ENCODE assay signal across 18 cellular contexts in genomic region chr11:70352601-70353000, GRCh38. TPM values are rescaled to one million over a fixed set of nuclear protein-coding genes. Genes with fewer than 3 reads are reported as not detected.
A peak's percentile ranks its signal among the peaks of the same experiment; 100 is the strongest.
DNase-seq lines count a peak whose midpoint lies in the region; ATAC-seq, FAIRE-seq and TF ChIP-seq lines count a peak whose summit lies in the region.
"Had no signal": no experiment of that assay in that cellular context is flagged by ENCODE, and none has a peak within 500 bp of the region (broad histone marks: within the 10 kb centered on the region; RNA-seq: fewer than 3 reads in every experiment).

No MANE protein-coding gene starts in this region.

- 0 out of 2 replicates have a peak, but pooled peaks cover 2% of the 10 kb centered on the region for H3K4me1 Mint-ChIP-seq in WTC11
- H3K4me1 Mint-ChIP-seq: GM23338, H9 had no signal

- TF ChIP-seq POLR2A in GM12891 (IDR thresholded peaks at IDR 0.05; ENCODE audit: low read depth, low read length) = no peak

- no peak overlapping the region for H3K4me3 ChIP-seq in HEK293 (ENCODE audit: low read depth, low read length)
- H3K4me3 ChIP-seq: GM23338 had no signal

- H3K36me3 ChIP-seq in HEK293 (ENCODE audit: control insufficient read depth in 2 of 2, insufficient read depth in 1 of 2, low read length in 2 of 2) = peaks cover 16 to 87% of the 10 kb centered on the region in 2 experiments

- no peak for DNase-seq in WTC11 (ENCODE audit: low spot score)
- DNase-seq in left kidney (ENCODE audit: low read depth, low spot score) = peak; percentile 55
- DNase-seq in omental fat pad (ENCODE audit: low spot score) = no peak
- no peak for DNase-seq in AG08395 (ENCODE audit: low spot score)
- DNase-seq in GM12891 (ENCODE audit: insufficient read length, low spot score) = no peak
- DNase-seq: BE2C; CD4-positive, alpha-beta memory T cell; DMS79; H9 had no signal

- FAIRE-seq in GM12891 (lab: Jason Lieb, UNC) = no peak
- FAIRE-seq: A204.1, G401.6, GM12892 had no signal

- CTCF ChIA-PET in HEK293 (lab: Yijun Ruan, JAX) = no interaction called here
- CTCF ChIA-PET in WTC11 (lab: Charles Lee) = interaction anchor here (0.8 kb wide), 1 partner anchor 177 kb away, joined by 3 read pairs; no protein-coding TSS in a partner anchor

- H3K4me3 Mint-ChIP-seq in WTC11 = no peak overlapping the region
- H3K4me3 Mint-ChIP-seq: GM23338, H9 had no signal

- POLR2A ChIA-PET in HEK293 (lab: Yijun Ruan, JAX) = no interaction called here
- POLR2A ChIA-PET in WTC11 (lab: Charles Lee) = no interaction called here

- H3K9me3 Mint-ChIP-seq in WTC11 = no peaks in the 10 kb centered on the region
- H3K9me3 Mint-ChIP-seq: CD4-positive, alpha-beta memory T cell; GM23338; H9 had no signal

- H3K27ac Mint-ChIP-seq in WTC11 = peak overlapping the region; percentile 33; the same call in 1 of the 2 replicates
- H3K27ac Mint-ChIP-seq: CD4-positive, alpha-beta memory T cell; GM23338; H9 had no signal

- no peaks in the 10 kb centered on the region for H3K4me1 ChIP-seq in HEK293 (ENCODE audit: control insufficient read depth, insufficient read depth, low read length)
- H3K4me1 ChIP-seq: BE2C had no signal

- ATAC-seq in WTC11 (no peak), omental fat pad (ENCODE audit: low FRiP score) (peak; percentile 68), HG02884 (IDR thresholded peaks at IDR 0.05; ENCODE audit: unreplicated experiment) (no peak), HG03565 (IDR thresholded peaks at IDR 0.05; ENCODE audit: unreplicated experiment) (no peak)
- ATAC-seq: GM23338 had no signal

- TF ChIP-seq CTCF in HEK293 (tag by site-specific recombination; IDR thresholded peaks at IDR 0.05) (no peak), WTC11 (IDR thresholded peaks at IDR 0.05) (no peak), omental fat pad (IDR thresholded peaks at IDR 0.05) (no peak)

- H3K36me3 Mint-ChIP-seq in WTC11 = peaks cover 65% of the 10 kb centered on the region

- H3K27ac ChIP-seq in HEK293 (ENCODE audit: extremely low read depth, low read depth, low read length) = no peak overlapping the region
- H3K27ac ChIP-seq: C4-2B, HL-60 had no signal

- no peaks in the 10 kb centered on the region for H3K9me3 ChIP-seq in HEK293 (ENCODE audit: control insufficient read depth, insufficient read depth, low read depth, low read length)
- H3K9me3 ChIP-seq: BE2C had no signal

- no peaks in the 10 kb centered on the region for H3K27me3 Mint-ChIP-seq in WTC11 (ENCODE audit: low read depth)
- H3K27me3 Mint-ChIP-seq: CD4-positive, alpha-beta memory T cell had no signal

TF ChIP-seq in HEK293, 187 proteins besides CTCF, POLR2A, EP300 and RAD21:
- no peak for TF ChIP-seq ZBTB26 (tag by site-specific recombination; optimal IDR thresholded peaks at IDR 0.05)
- TF ChIP-seq KLF8 (tag by site-specific recombination; IDR thresholded peaks at IDR 0.05) = no peak
- TF ChIP-seq ZNF777 (tag by site-specific recombination; IDR thresholded peaks at IDR 0.05; ENCODE audit: borderline replicate concordance) = no peak
- 0 out of 2 replicates have a peak, but pooled peaks have one; percentile 25 for TF ChIP-seq ZFHX2 (tag by site-specific recombination; conservative IDR thresholded peaks at IDR 0.05)
- TF ChIP-seq ZNF610 (tag by site-specific recombination; IDR thresholded peaks at IDR 0.05; ENCODE audit: borderline replicate concordance) = no peak
- peak; percentile 76 for TF ChIP-seq EGR2 (tag by site-specific recombination; IDR thresholded peaks at IDR 0.05; ENCODE audit: low read depth)
TF ChIP-seq in HEK293: peak in this region for 2.

TF ChIP-seq in WTC11, 78 proteins besides CTCF, POLR2A, EP300 and RAD21 (continues in another document):
- no peak for TF ChIP-seq TP53 (CRISPR knock-in tag; IDR thresholded peaks at IDR 0.05)
- TF ChIP-seq ZBTB43 (CRISPR knock-in tag; IDR thresholded peaks at IDR 0.05) = no peak
- no peak for TF ChIP-seq ZNF121 (CRISPR knock-in tag; IDR thresholded peaks at IDR 0.05)
- TF ChIP-seq E2F1 (CRISPR knock-in tag; IDR thresholded peaks at IDR 0.05) = no peak
- no peak for TF ChIP-seq STAT6 (CRISPR knock-in tag; conservative IDR thresholded peaks at IDR 0.05; ENCODE audit: low read depth)

TF ChIP-seq in GM12891, 5 proteins besides CTCF, POLR2A, EP300 and RAD21:
- TF ChIP-seq SPI1 (IDR thresholded peaks at IDR 0.05; ENCODE audit: low read depth, low read length) = no peak
- no peak for TF ChIP-seq TAF1 (IDR thresholded peaks at IDR 0.05; ENCODE audit: low read depth, low read length)
- TF ChIP-seq POU2F2 (IDR thresholded peaks at IDR 0.05; ENCODE audit: low read depth, low read length) = no peak
- no peak for TF ChIP-seq PAX5 (IDR thresholded peaks at IDR 0.05; ENCODE audit: insufficient read depth, low read length, severe bottlenecking)
- no peak for TF ChIP-seq POLR2AphosphoS5 (IDR thresholded peaks at IDR 0.05; ENCODE audit: low read depth, low read length)

RNA-seq across cellular contexts. Expression of gene CTTN, which starts 45.7 kb away (rescaled TPM):
- total RNA-seq in WTC11 (2021) (216 to 281 TPM (median 222 TPM) in 3 replicates), omental fat pad (100 to 1,000 TPM; 240 to 341 (median 294) TPM)
- 27.9 TPM for polyA plus RNA-seq in GM12891 (2012; ENCODE audit: low read depth, missing spikeins)
